ENCODE assay signal across 7 cellular contexts in genomic region chr12:19552441-19553097, GRCh38.
DNase-seq lines count a peak whose midpoint lies in the region; ATAC-seq lines count a peak whose summit lies in the region.
"Not testable (repeated sequence)": the region's sequence is repeated elsewhere in the genome, so short reads cannot be mapped to it uniquely, and the experiment has no call there.

No MANE protein-coding gene starts in this region.

- not testable (repeated sequence) for H3K9me3 ChIP-seq in SK-N-MC (ENCODE audit: low read depth, low read length)

- not testable (repeated sequence) for H3K9ac ChIP-seq in SK-N-MC (ENCODE audit: insufficient read length)

- H3K27me3 Mint-ChIP-seq in activated T-helper 17 cell treated with anti-CD3 and anti-CD28 coated beads, Interleukin-2, amount 50 U/mL, for 72 hours = not testable (repeated sequence)

- ATAC-seq in GM18520 (IDR thresholded peaks at IDR 0.05; ENCODE audit: unreplicated experiment) (peak; percentile 71), GM21360 (IDR thresholded peaks at IDR 0.05; ENCODE audit: unreplicated experiment) (peak; percentile 91), HG02798 (IDR thresholded peaks at IDR 0.05; ENCODE audit: poor library complexity, unreplicated experiment) (peak; percentile 81), HG03342 (IDR thresholded peaks at IDR 0.05; ENCODE audit: unreplicated experiment) (peak; percentile 78), left lobe of liver (peak; percentile 89)
- peak; percentile 99 for ATAC-seq in activated T-helper 17 cell treated with anti-CD3 and anti-CD28 coated beads, Interleukin-2, amount 50 U/mL, for 72 hours (replicated peaks)

- not testable (repeated sequence) for H3K36me3 ChIP-seq in SK-N-MC (ENCODE audit: insufficient read depth, low read length)

- H3K27ac ChIP-seq in SK-N-MC = 0 out of 2 replicates have a peak overlapping the region, but pooled peaks have one; percentile 34

- not testable (repeated sequence) for H3K4me3 ChIP-seq in SK-N-MC

- not testable (repeated sequence) for DNase-seq in SK-N-MC (ENCODE audit: low read depth, low spot score); left lobe of liver (ENCODE audit: low spot score)

- H3K36me3 Mint-ChIP-seq in activated T-helper 17 cell treated with anti-CD3 and anti-CD28 coated beads, Interleukin-2, amount 50 U/mL, for 72 hours (ENCODE audit: low read depth) = not testable (repeated sequence)

- peak overlapping the region; percentile 69 for H3K4me3 Mint-ChIP-seq in activated T-helper 17 cell treated with anti-CD3 and anti-CD28 coated beads, Interleukin-2, amount 50 U/mL, for 72 hours

- H3K4me1 Mint-ChIP-seq in activated T-helper 17 cell treated with anti-CD3 and anti-CD28 coated beads, Interleukin-2, amount 50 U/mL, for 72 hours = not testable (repeated sequence)

- peak overlapping the region; percentile 55 for H3K27ac Mint-ChIP-seq in activated T-helper 17 cell treated with anti-CD3 and anti-CD28 coated beads, Interleukin-2, amount 50 U/mL, for 72 hours

- not testable (repeated sequence) for H3K9me3 Mint-ChIP-seq in activated T-helper 17 cell treated with anti-CD3 and anti-CD28 coated beads, Interleukin-2, amount 50 U/mL, for 72 hours
